In the genomic region with DNA sequence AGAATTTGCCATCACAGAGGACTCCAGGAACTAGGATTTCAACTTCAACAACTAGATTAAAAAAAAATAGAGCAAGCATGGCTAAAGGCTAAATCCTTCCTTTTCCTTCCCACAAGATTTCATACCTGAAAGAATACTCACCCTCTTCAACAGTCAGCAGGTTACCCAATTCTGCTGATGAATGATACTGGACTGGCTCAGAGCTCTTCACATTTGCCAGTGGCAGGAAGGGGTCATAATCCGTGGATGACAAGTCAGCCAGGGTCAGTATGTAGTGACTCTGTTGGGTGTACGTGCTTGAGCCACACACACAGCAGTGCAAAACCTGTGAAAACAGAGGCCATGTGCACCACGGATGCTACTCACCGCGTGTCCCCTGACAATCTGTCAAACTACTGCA, we compare ENCODE assay signal across 14 cellular contexts.
DNase-seq lines count a peak whose midpoint lies in the region; ATAC-seq and TF ChIP-seq lines count a peak whose summit lies in the region.
"Had no signal": no experiment of that assay in that cellular context is flagged by ENCODE, and none has a peak within 500 bp of the region (broad histone marks: within the 10 kb centered on the region; RNA-seq: fewer than 3 reads in every experiment).

No MANE protein-coding gene starts in this region.

- H3K4me3 ChIP-seq in AG09309 (ENCODE audit: control insufficient read depth, low read depth, low read length) (no peak overlapping the region), choroid plexus epithelial cell (ENCODE audit: low read depth, low read length) (no peak overlapping the region), left lung (no peak overlapping the region)
- H3K4me3 ChIP-seq: pancreas had no signal

- ATAC-seq in left lung (peak; percentile 86), GM21786 (IDR thresholded peaks at IDR 0.05; ENCODE audit: unreplicated experiment) (no peak)
- ATAC-seq: activated CD8-positive, alpha-beta memory T cell treated with anti-CD3 and anti-CD28 coated beads, Interleukin-2, amount 10 ng/mL, durations not matched to agents 7 days and 5 days; SK-N-SH treated with all-trans-retinoic acid at 6 μM for 48 hours had no signal

- DNase-seq in AG09309 (ENCODE audit: low read depth) (peak; percentile 20), HS-5 (ENCODE audit: low read depth) (peak; percentile 74), choroid plexus epithelial cell (ENCODE audit: low read depth) (peak; percentile 16), left lung (no peak), DMS53 treated with DMSO at 0.1 percent for 48 hours (lab: John Stamatoyannopoulos, UW; ENCODE audit: unreplicated experiment) (no peak), NCI-H526 (lab: John Stamatoyannopoulos, UW) (no peak)
- DNase-seq in activated CD4-positive, alpha-beta T cell treated with anti-CD3 and anti-CD28 coated beads, Interleukin-2, amount 50 U/mL, for 48 hours = no peak
- DNase-seq: activated CD8-positive, alpha-beta memory T cell treated with anti-CD3 and anti-CD28 coated beads, Interleukin-2, amount 10 ng/mL, durations not matched to agents 7 days and 5 days; activated naive CD4-positive, alpha-beta T cell treated with anti-CD3 and anti-CD28 coated beads, Interleukin-2, amount 50 U/mL, for 16 hours; cerebellar nuclear complex; midbrain; pancreas had no signal

- no peaks in the 10 kb centered on the region for H3K27me3 ChIP-seq in left lung
- H3K27me3 ChIP-seq: pancreas had no signal

- no peaks in the 10 kb centered on the region for H3K9me3 ChIP-seq in left lung
- H3K9me3 ChIP-seq: pancreas had no signal

- peaks cover 0 to 98% of the 10 kb centered on the region in 2 donors for H3K36me3 ChIP-seq in left lung

- TF ChIP-seq CTCF in AG09309 (IDR thresholded peaks at IDR 0.05; ENCODE audit: control insufficient read depth, insufficient read depth, low read depth, low read length, missing control alignments) (no peak), choroid plexus epithelial cell (conservative IDR thresholded peaks at IDR 0.05; ENCODE audit: low read depth, low read length) (no peak), left lung (IDR thresholded peaks at IDR 0.05) (no peak)

- intact Hi-C loops in left lung (cut with DNase I) = no loop called here

- H3K4me1 ChIP-seq in left lung = no peaks in the 10 kb centered on the region

- no peak overlapping the region for H3K27ac ChIP-seq in left lung
- H3K27ac ChIP-seq: pancreas had no signal

Comparison
In these comparisons a context has a peak if more than half of its experiments do, and no peak if none do; other contexts are left out.
1. DNase-seq: peak in AG09309 (single experiment), HS-5 (single experiment) and choroid plexus epithelial cell (single experiment); none in left lung (0 of 2), DMS53 treated with DMSO at 0.1 percent for 48 hours (single experiment), activated CD4-positive, alpha-beta T cell treated with anti-CD3 and anti-CD28 coated beads, Interleukin-2, amount 50 U/mL, for 48 hours (0 of 2) and NCI-H526 (0 of 2).